Comparison of ENCODE assay signal across 8 cellular contexts in genomic region chr21:17818158-17819113, GRCh38. TPM values are rescaled to one million over a fixed set of nuclear protein-coding genes. Genes with fewer than 3 reads are reported as not detected.
A peak's percentile ranks its signal among the peaks of the same experiment; 100 is the strongest.
DNase-seq lines count a peak whose midpoint lies in the region; ATAC-seq, FAIRE-seq and TF ChIP-seq lines count a peak whose summit lies in the region.

No MANE protein-coding gene starts in this region.

- peaks cover 32% of the 10 kb centered on the region for H3K36me3 Mint-ChIP-seq in activated naive CD8-positive, alpha-beta T cell treated with anti-CD3 and anti-CD28 coated beads, Interleukin-2, amount 10 ng/mL, durations not matched to agents 7 days and 5 days

- H3K27me3 ChIP-seq in BJ (ENCODE audit: control insufficient read depth, insufficient read depth, low read length) (no peaks in the 10 kb centered on the region), right cardiac atrium (ENCODE audit: control insufficient read depth, insufficient read depth) (no peaks in the 10 kb centered on the region)

- peak; percentile 84 for FAIRE-seq in GM19239 (lab: Jason Lieb, UNC)

- intact Hi-C loops in right cardiac atrium (cut with DNase I) = no loop called here

- CTCF ChIA-PET in BJ (lab: Yijun Ruan, JAX) = interaction anchor here (0.6 to 0.9 kb wide), 2 partner anchors 45 to 220 kb away, joined by 3 read pairs; no protein-coding TSS in a partner anchor
- CTCF ChIA-PET in GM10248 (lab: Yijun Ruan, JAX) = interaction anchor here (0.8 to 1.3 kb wide), 7 partner anchors 14 to 139 kb away, joined by 3 to 5 read pairs (median 3); no protein-coding TSS in a partner anchor

- ATAC-seq in HG03439 (IDR thresholded peaks at IDR 0.05; ENCODE audit: unreplicated experiment) = peak; percentile 12
- ATAC-seq in activated naive CD8-positive, alpha-beta T cell treated with anti-CD3 and anti-CD28 coated beads, Interleukin-2, amount 10 ng/mL, durations not matched to agents 7 days and 5 days (ENCODE audit: low read depth) = peak; percentile 18
- ATAC-seq in right cardiac atrium = peak; percentile 49 to 63

- H3K4me1 Mint-ChIP-seq in activated naive CD8-positive, alpha-beta T cell treated with anti-CD3 and anti-CD28 coated beads, Interleukin-2, amount 10 ng/mL, durations not matched to agents 7 days and 5 days = peaks cover 36% of the 10 kb centered on the region

- peak overlapping the region; percentile 89 for H3K27ac ChIP-seq in right cardiac atrium (ENCODE audit: low read length)

- peak overlapping the region; percentile 90 for H3K27ac Mint-ChIP-seq in activated naive CD8-positive, alpha-beta T cell treated with anti-CD3 and anti-CD28 coated beads, Interleukin-2, amount 10 ng/mL, durations not matched to agents 7 days and 5 days

- no peaks in the 10 kb centered on the region for H3K27me3 Mint-ChIP-seq in activated naive CD8-positive, alpha-beta T cell treated with anti-CD3 and anti-CD28 coated beads, Interleukin-2, amount 10 ng/mL, durations not matched to agents 7 days and 5 days

- no peaks in the 10 kb centered on the region for H3K36me3 ChIP-seq in BJ (ENCODE audit: control insufficient read depth, insufficient read depth, low read length)

- POLR2A ChIA-PET in BJ (lab: Charles Lee) (interaction anchor here (0.5 to 1.0 kb wide), 2 partner anchors 10 to 203 kb away, joined by 3 to 8 read pairs; no protein-coding TSS in a partner anchor), GM10248 (lab: Yijun Ruan, JAX) (interaction anchor here (0.9 kb wide), 1 partner anchor 17 kb away, joined by 3 read pairs; no protein-coding TSS in a partner anchor)
- POLR2A ChIA-PET in activated naive CD8-positive, alpha-beta T cell treated with anti-CD3 and anti-CD28 coated beads, Interleukin-2, amount 10 ng/mL, durations not matched to agents 7 days and 5 days (lab: Charles Lee) = interaction anchor here (0.7 to 4.9 kb wide), 16 partner anchors 8 to 207 kb away, joined by 3 to 36 read pairs (median 6); no protein-coding TSS in a partner anchor

- under 1% methylated on average over 56 of the region's 56 CpGs for WGBS in right cardiac atrium

- peak overlapping the region; percentile 91 for H3K4me3 Mint-ChIP-seq in activated naive CD8-positive, alpha-beta T cell treated with anti-CD3 and anti-CD28 coated beads, Interleukin-2, amount 10 ng/mL, durations not matched to agents 7 days and 5 days

- TF ChIP-seq CTCF in BJ (IDR thresholded peaks at IDR 0.05; ENCODE audit: insufficient read depth, low read depth, low read length) (no peak), GM10248 (IDR thresholded peaks at IDR 0.05; ENCODE audit: control extremely low read depth, extremely low read depth, low read depth, missing control alignments) (no peak)

- H3K4me1 ChIP-seq in right cardiac atrium (ENCODE audit: control insufficient read depth, insufficient read depth, low read length) = no peaks in the 10 kb centered on the region

- no peaks in the 10 kb centered on the region for H3K9me3 ChIP-seq in right cardiac atrium (ENCODE audit: control insufficient read depth, low read length)

- no peak for DNase-seq in BJ (ENCODE audit: low read depth)
- no peak for DNase-seq in GM19239 (ENCODE audit: insufficient read length, low spot score)
- peak; percentile 41 for DNase-seq in SK-N-DZ (ENCODE audit: low spot score)
- peak; percentile 66 for DNase-seq in activated naive CD8-positive, alpha-beta T cell treated with anti-CD3 and anti-CD28 coated beads, Interleukin-2, amount 10 ng/mL, durations not matched to agents 7 days and 5 days
- DNase-seq in right cardiac atrium = peak; percentile 35 to 75 (median 68)
- peak; percentile 23 for DNase-seq in putamen (ENCODE audit: low spot score)
- no peak for DNase-seq in GM10248 (ENCODE audit: extremely low spot score)

- no peaks in the 10 kb centered on the region for H3K9me3 Mint-ChIP-seq in activated naive CD8-positive, alpha-beta T cell treated with anti-CD3 and anti-CD28 coated beads, Interleukin-2, amount 10 ng/mL, durations not matched to agents 7 days and 5 days

- H3K4me3 ChIP-seq in BJ (ENCODE audit: low read depth, low read length) = peak overlapping the region; percentile 82
- H3K4me3 ChIP-seq in right cardiac atrium (ENCODE audit: low read length) = peak overlapping the region; percentile 93

RNA-seq across cellular contexts. Expression of gene C21orf91, which starts 0.7 kb away (rescaled TPM):
- 3.4 and 8.6 TPM in 2 replicates for polyA plus RNA-seq in BJ (2011; rRNA removed)
- polyA minus RNA-seq in BJ (2011; rRNA and poly(A)+ RNA removed) = 9.8 and 10.0 TPM in 2 replicates
- 7.3 and 9.8 TPM in 2 replicates for polyA plus RNA-seq in SK-N-DZ (2014; cell fraction: cytosol; rRNA removed)
- polyA plus RNA-seq in SK-N-DZ (2014; cell fraction: nucleus; rRNA removed) = 5.9 and 8.4 TPM in 2 replicates
- total RNA-seq in activated naive CD8-positive, alpha-beta T cell treated with anti-CD3 and anti-CD28 coated beads, Interleukin-2, amount 10 ng/mL, durations not matched to agents 7 days and 5 days = 10 to 100 TPM; 67.9 to 75.2 TPM
- 10 to 100 TPM in 1 of 4 donors, 1 to 10 TPM in 3; 8.8 to 11.7 (median 9.8) TPM for total RNA-seq in right cardiac atrium
- 3.6 TPM for polyA plus RNA-seq in right cardiac atrium

Comparison
In these comparisons a context has a peak if more than half of its experiments do, and no peak if none do; other contexts are left out.
1. DNase-seq: peak in SK-N-DZ (single experiment), activated naive CD8-positive, alpha-beta T cell treated with anti-CD3 and anti-CD28 coated beads, Interleukin-2, amount 10 ng/mL, durations not matched to agents 7 days and 5 days (single experiment), right cardiac atrium (3 of 3) and putamen (single experiment); none in BJ (single experiment), GM19239 (single experiment) and GM10248 (single experiment).
2. RNA of gene C21orf91, which starts 0.7 kb away (total RNA-seq): 67.9 to 75.2 TPM in activated naive CD8-positive, alpha-beta T cell treated with anti-CD3 and anti-CD28 coated beads, Interleukin-2, amount 10 ng/mL, durations not matched to agents 7 days and 5 days; 8.8 to 11.7 TPM in right cardiac atrium; every median in the first group is over 4 times any median in the second.
3. Peak in every context shown above with its lines, with median percentiles within 50 percentile points of each other: ATAC-seq.